8 cellular contexts compared by ENCODE assay signal in the genomic region with DNA sequence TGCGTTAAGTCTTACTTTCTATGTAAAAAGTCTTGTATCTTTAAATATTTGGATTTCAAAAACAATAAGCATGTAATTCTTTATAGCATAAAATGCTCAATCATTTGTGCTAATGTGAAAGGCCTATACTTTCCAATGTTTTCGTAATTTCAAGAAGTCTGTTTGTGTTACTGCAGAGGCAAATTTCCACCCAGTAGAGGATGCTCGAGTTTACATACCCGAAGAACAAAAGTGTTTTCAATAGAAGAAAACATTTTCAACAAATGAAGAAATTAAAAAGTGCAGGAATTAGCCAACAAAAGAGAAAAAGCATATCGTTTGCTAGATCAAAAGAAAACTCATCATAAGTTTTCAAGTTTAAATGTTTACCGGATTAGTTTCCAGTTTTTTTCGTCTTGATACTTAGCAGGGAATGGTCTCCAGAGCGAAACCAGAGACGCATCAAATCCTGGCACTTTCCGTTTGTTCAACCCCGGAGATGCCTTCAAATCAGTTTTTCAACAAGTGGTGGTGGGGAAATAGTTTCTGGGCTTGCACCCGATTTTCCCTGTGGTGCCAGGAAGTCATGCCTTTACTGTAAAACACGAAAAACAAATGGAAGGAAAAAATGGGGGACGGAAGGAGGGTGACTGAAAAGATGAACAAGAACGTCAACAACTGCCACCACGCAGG. TPM values are rescaled to one million over a fixed set of nuclear protein-coding genes. Genes with fewer than 3 reads are reported as not detected.
DNase-seq lines count a peak whose midpoint lies in the region; ATAC-seq and TF ChIP-seq lines count a peak whose summit lies in the region.

No MANE protein-coding gene starts in this region.

- H3K9me3 Mint-ChIP-seq in activated T-cell treated with anti-CD3 and anti-CD28 coated beads, Interleukin-2, amount 50 U/mL, for 72 hours, result no peaks in the 10 kb centered on the region

- peak overlapping the region; percentile 65 for H3K4me2 ChIP-seq in trophoblast cell (ENCODE audit: low read length)

- H3K9ac ChIP-seq in SK-N-MC (ENCODE audit: insufficient read length), result peak overlapping the region; percentile 92
- H3K9ac ChIP-seq in trophoblast cell (ENCODE audit: low read length), result peak overlapping the region; percentile 19

- DNase-seq in activated T-cell treated with anti-CD3 and anti-CD28 coated beads, Interleukin-2, amount 50 U/mL, for 72 hours, result no peak
- DNase-seq in activated T-cell treated with anti-CD3 and anti-CD28 coated beads for 4 hours, result no peak
- DNase-seq in SK-N-MC (ENCODE audit: low read depth, low spot score), result no peak
- no peak for DNase-seq in esophagus squamous epithelium (lab: John Stamatoyannopoulos, UW)
- DNase-seq in trophoblast cell, result peak in 1 of 2 donors; percentile 5
- DNase-seq in NCI-H524 treated with DMSO at 0.1 percent for 48 hours (lab: John Stamatoyannopoulos, UW), result no peak

- peaks cover 58% of the 10 kb centered on the region for H3K4me1 Mint-ChIP-seq in activated T-cell treated with anti-CD3 and anti-CD28 coated beads, Interleukin-2, amount 50 U/mL, for 72 hours (ENCODE audit: low read depth)

- H3K14ac ChIP-seq in trophoblast cell (ENCODE audit: low read length), result peak overlapping the region; percentile 70

- peak overlapping the region; percentile 47 for H4K91ac ChIP-seq in trophoblast cell (ENCODE audit: low read depth, low read length)

- H2AFZ ChIP-seq in trophoblast cell (ENCODE audit: insufficient read depth, low read length, poor library complexity), result no peak overlapping the region

- H3K27ac ChIP-seq in SK-N-MC (peak overlapping the region; percentile 97), esophagus squamous epithelium (peak overlapping the region; percentile 95 to 99 (median 98)), trophoblast cell (ENCODE audit: low read depth, low read length) (peak overlapping the region; percentile 97)

- H3K36me3 ChIP-seq in SK-N-MC (ENCODE audit: insufficient read depth, low read length) (peaks cover 47% of the 10 kb centered on the region), esophagus squamous epithelium (peaks cover 0 to 38% (median 0%) of the 10 kb centered on the region in 3 donors), trophoblast cell (ENCODE audit: control insufficient read depth in 1 of 2, insufficient read depth in 2 of 2, low read length in 2 of 2) (peaks cover 4 to 6% of the 10 kb centered on the region in 2 experiments)

- no peaks in the 10 kb centered on the region for H3K27me3 ChIP-seq in esophagus squamous epithelium
- H3K27me3 ChIP-seq in trophoblast cell (ENCODE audit: insufficient read depth, low read length), result no peaks in the 10 kb centered on the region

- intact Hi-C loops in esophagus squamous epithelium (cut with DNase I), result no loop called here

- H2BK12ac ChIP-seq in trophoblast cell (ENCODE audit: low read length), result no peak overlapping the region

- H3K4me1 ChIP-seq in esophagus squamous epithelium (peaks cover 12 to 47% (median 16%) of the 10 kb centered on the region in 3 donors), trophoblast cell (ENCODE audit: control insufficient read depth in 1 of 2, insufficient read depth in 2 of 2, low read length in 2 of 2) (no peaks in the 10 kb centered on the region)

- H3K79me1 ChIP-seq in trophoblast cell (ENCODE audit: low read length), result peaks cover 15% of the 10 kb centered on the region

- H2BK5ac ChIP-seq in trophoblast cell (ENCODE audit: low read depth, low read length, poor library complexity), result peak overlapping the region; percentile 68

- no peak overlapping the region for H3K23ac ChIP-seq in trophoblast cell (ENCODE audit: low read length)

- no peak for ATAC-seq in activated T-cell treated with anti-CD3 and anti-CD28 coated beads, Interleukin-2, amount 50 U/mL, for 72 hours (replicated peaks in 1 of 2)
- ATAC-seq in GM19023 (IDR thresholded peaks at IDR 0.05; ENCODE audit: unreplicated experiment), result no peak
- ATAC-seq in GM18520 (IDR thresholded peaks at IDR 0.05; ENCODE audit: unreplicated experiment), result no peak

- TF ChIP-seq CTCF in esophagus squamous epithelium (IDR thresholded peaks at IDR 0.05), result peak in 1 of 6 experiments; percentile 12

- TF ChIP-seq POLR2A in esophagus squamous epithelium (IDR thresholded peaks at IDR 0.05), result no peak

- no peak overlapping the region for H2BK120ac ChIP-seq in trophoblast cell (ENCODE audit: insufficient read depth, low read length, poor library complexity)

- 3 to 4% methylated on average over 16 of the region's 16 CpGs for WGBS in esophagus squamous epithelium, 2 donors
- no CpG with 5 or more reads among the region's 16 CpGs for WGBS in trophoblast cell (ENCODE audit: extremely low coverage, insufficient coverage, insufficient read length)

- peaks cover 16 to 27% of the 10 kb centered on the region in 2 donors for H3K36me3 Mint-ChIP-seq in activated T-cell treated with anti-CD3 and anti-CD28 coated beads, Interleukin-2, amount 50 U/mL, for 72 hours (ENCODE audit: insufficient read depth in 2 of 2)

- H3K4ac ChIP-seq in trophoblast cell (ENCODE audit: low read depth, low read length), result no peak overlapping the region

- peak overlapping the region; percentile 46 for H2AK5ac ChIP-seq in trophoblast cell (ENCODE audit: low read length)

- H3K18ac ChIP-seq in trophoblast cell (ENCODE audit: low read length), result peak overlapping the region; percentile 86

- H3K27ac Mint-ChIP-seq in activated T-cell treated with anti-CD3 and anti-CD28 coated beads, Interleukin-2, amount 50 U/mL, for 72 hours, result peak overlapping the region; percentile 99

- peak overlapping the region; percentile 60 for H4K8ac ChIP-seq in trophoblast cell (ENCODE audit: low read depth, low read length)

- peak overlapping the region; percentile 70 for H4K12ac ChIP-seq in trophoblast cell (ENCODE audit: low read depth, low read length)

- peaks cover 16% of the 10 kb centered on the region for H3K79me2 ChIP-seq in trophoblast cell (ENCODE audit: control insufficient read depth, insufficient read depth, low read length, poor library complexity)

- no peaks in the 10 kb centered on the region for H3K27me3 Mint-ChIP-seq in activated T-cell treated with anti-CD3 and anti-CD28 coated beads, Interleukin-2, amount 50 U/mL, for 72 hours (ENCODE audit: low read depth)

- H3K9me3 ChIP-seq in SK-N-MC (ENCODE audit: low read depth, low read length) (no peaks in the 10 kb centered on the region), esophagus squamous epithelium (no peaks in the 10 kb centered on the region), trophoblast cell (ENCODE audit: insufficient read depth, low read depth, low read length) (no peaks in the 10 kb centered on the region)

- peak overlapping the region; percentile 99 to 100 for H3K4me3 Mint-ChIP-seq in activated T-cell treated with anti-CD3 and anti-CD28 coated beads, Interleukin-2, amount 50 U/mL, for 72 hours

- H3K4me3 ChIP-seq in SK-N-MC (peak overlapping the region; percentile 95), esophagus squamous epithelium (peak overlapping the region; percentile 77 to 100 (median 91)), trophoblast cell (ENCODE audit: low read depth, low read length) (peak overlapping the region; percentile 96)

RNA-seq across cellular contexts. Expression of gene CGGBP1, which starts 1.0 kb away (rescaled TPM):
- 100 to 1,000 TPM; 139 to 163 TPM for total RNA-seq in activated T-cell treated with anti-CD3 and anti-CD28 coated beads, Interleukin-2, amount 50 U/mL, for 72 hours
- total RNA-seq in esophagus squamous epithelium, result 10 to 100 TPM; 17.6 to 46.3 (median 34.0) TPM
- 63.6 and 64.8 TPM in 2 replicates for polyA plus RNA-seq in trophoblast cell (2013)

RNA-seq across cellular contexts. Expression of gene ZNF654, which starts 1.3 kb away (rescaled TPM):
- 10 to 100 TPM; 19.1 to 20.1 TPM for total RNA-seq in activated T-cell treated with anti-CD3 and anti-CD28 coated beads, Interleukin-2, amount 50 U/mL, for 72 hours
- total RNA-seq in esophagus squamous epithelium, result 10 to 100 TPM in 2 of 4 donors, 1 to 10 TPM in 2; 8.4 to 16.4 (median 10.1) TPM
- 7.4 and 7.5 TPM in 2 replicates for polyA plus RNA-seq in trophoblast cell (2013)
